Comparison of ENCODE assay signal across 19 cellular contexts in the genomic region with DNA sequence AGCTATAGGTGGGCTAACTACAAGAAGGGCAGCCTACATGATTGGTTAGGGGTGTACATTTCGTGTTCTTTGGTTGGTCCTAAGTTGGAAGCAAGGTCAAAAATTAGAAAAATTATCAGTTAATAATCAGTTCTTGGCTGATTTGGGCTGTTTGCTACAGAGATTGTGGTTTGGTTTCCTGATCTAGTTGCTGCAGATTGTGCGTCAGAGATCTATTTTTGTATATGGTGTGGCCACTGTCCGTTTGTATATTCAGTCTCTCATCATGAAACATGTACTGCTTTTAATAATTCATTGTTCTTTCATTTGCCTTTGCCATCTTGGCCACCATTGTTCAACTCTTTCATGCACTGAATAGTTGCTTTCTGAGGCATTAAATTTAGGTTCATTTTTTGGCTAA.
"Had no signal": no experiment of that assay in that cellular context is flagged by ENCODE, and none has a peak within 500 bp of the region (broad histone marks: within the 10 kb centered on the region; RNA-seq: fewer than 3 reads in every experiment).

No MANE protein-coding gene starts in this region.

- H3K27me3 ChIP-seq: gastrocnemius medialis, right lobe of liver, suprapubic skin, thyroid gland, uterus had no signal

- H3K27ac ChIP-seq: gastrocnemius medialis, psoas muscle, right lobe of liver, suprapubic skin, thyroid gland, uterus had no signal

- FAIRE-seq: endometrium had no signal

- H3K4me1 ChIP-seq: gastrocnemius medialis, psoas muscle, right lobe of liver, suprapubic skin, thyroid gland, uterus had no signal

- H3K36me3 ChIP-seq: gastrocnemius medialis, right lobe of liver, suprapubic skin, thyroid gland, uterus had no signal

- ATAC-seq: esophagus mucosa; gastrocnemius medialis; left lobe of liver; naive thymus-derived CD4-positive, alpha-beta T cell; psoas muscle; right lobe of liver; stimulated activated effector memory CD8-positive, alpha-beta T cell treated with anti-CD3 and anti-CD28 coated beads, Interleukin-12 subunit alpha, Interleukin-12 subunit beta, amount 100 ng/mL, for 72 hours; stimulated activated naive CD8-positive, alpha-beta T cell treated with anti-CD3 and anti-CD28 coated beads, Interleukin-15, Interleukin-2, amounts not matched to agents 100 U/mL and 50 U/mL, for 24 hours had no signal

- H3K9me3 ChIP-seq: gastrocnemius medialis, psoas muscle, right lobe of liver, suprapubic skin, thyroid gland, uterus had no signal

- DNase-seq: effector memory CD4-positive, alpha-beta T cell; gastrocnemius medialis; islet precursor cell; mammary epithelial cell; naive thymus-derived CD4-positive, alpha-beta T cell; nephron progenitor cell; psoas muscle; retina; right lobe of liver; stimulated activated CD4-positive, alpha-beta T cell treated with anti-CD3 and anti-CD28 coated beads, Interleukin-4, amount 100 ng/mL, for 1 hour; stimulated activated CD8-positive, alpha-beta memory T cell treated with anti-CD3 and anti-CD28 coated beads, Interleukin-4, amount 100 ng/mL, for 48 hours; stimulated activated naive CD8-positive, alpha-beta T cell treated with anti-CD3 and anti-CD28 coated beads, Interleukin-15, Interleukin-2, amounts not matched to agents 100 U/mL and 50 U/mL, for 24 hours; thyroid gland; uterus had no signal

- H3K4me3 ChIP-seq: gastrocnemius medialis, psoas muscle, right lobe of liver, suprapubic skin, thyroid gland, uterus had no signal
